Comparison of ENCODE assay signal across 18 cellular contexts in the genomic region with DNA sequence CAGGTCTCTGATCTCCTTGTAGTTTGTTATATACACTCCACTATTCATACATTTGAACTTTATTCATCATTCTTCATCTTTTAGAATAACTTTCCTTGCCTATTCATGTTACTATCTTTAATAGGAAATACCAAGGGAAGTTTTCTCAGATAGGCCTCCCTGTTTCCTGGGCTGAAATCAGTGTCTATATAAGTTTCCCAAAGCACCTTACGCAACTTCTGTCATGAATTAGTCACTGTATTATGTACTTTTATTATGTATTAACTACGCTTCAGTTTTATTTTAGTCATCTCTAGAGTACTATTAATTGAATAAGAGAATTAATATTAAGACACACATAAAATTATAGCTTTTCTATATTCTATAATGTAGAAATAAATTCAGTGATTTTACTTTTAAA.
DNase-seq lines count a peak whose midpoint lies in the region; TF ChIP-seq lines count a peak whose summit lies in the region.
"Had no signal": no experiment of that assay in that cellular context is flagged by ENCODE, and none has a peak within 500 bp of the region (broad histone marks: within the 10 kb centered on the region; RNA-seq: fewer than 3 reads in every experiment).

No MANE protein-coding gene starts in this region.

- H3K4me1 ChIP-seq in mammary epithelial cell (ENCODE audit: insufficient read depth, low read length) = no peaks in the 10 kb centered on the region
- no peaks in the 10 kb centered on the region for H3K4me1 ChIP-seq in CD8-positive, alpha-beta memory T cell (ENCODE audit: insufficient read depth, low read length)
- H3K4me1 ChIP-seq: SJSA1 had no signal

- H3K27me3 ChIP-seq in mammary epithelial cell (ENCODE audit: insufficient read depth, low read length) = no peaks in the 10 kb centered on the region
- no peaks in the 10 kb centered on the region for H3K27me3 ChIP-seq in SU-DHL-6 (ENCODE audit: low read length)
- no peaks in the 10 kb centered on the region for H3K27me3 ChIP-seq in CD8-positive, alpha-beta memory T cell (ENCODE audit: insufficient read depth, low read length, poor library complexity, severe bottlenecking)
- H3K27me3 ChIP-seq: SJSA1 had no signal

- CTCF ChIA-PET in MCF 10A (lab: Yijun Ruan, JAX) = interaction anchor here (0.5 to 0.9 kb wide), 2 partner anchors 43 to 512 kb away, joined by 3 to 5 read pairs; no protein-coding TSS in a partner anchor
- CTCF ChIA-PET in mammary epithelial cell (lab: Charles Lee; ENCODE audit: low non-redundant PET) = no interaction called here
- CTCF ChIA-PET in CD8-positive, alpha-beta memory T cell (lab: Charles Lee) = no interaction called here

- no peaks in the 10 kb centered on the region for H4K20me1 ChIP-seq in mammary epithelial cell (ENCODE audit: insufficient read depth, low read length)
- H4K20me1 ChIP-seq in SU-DHL-6 (ENCODE audit: low read depth, low read length) = no peaks in the 10 kb centered on the region

- H3K9me3 ChIP-seq in mammary epithelial cell (replicated peaks; ENCODE audit: insufficient read depth, low read length) (no peaks in the 10 kb centered on the region), SU-DHL-6 (ENCODE audit: insufficient read depth, low read length) (no peaks in the 10 kb centered on the region)
- no peaks in the 10 kb centered on the region for H3K9me3 ChIP-seq in CD8-positive, alpha-beta memory T cell (ENCODE audit: low read length)
- H3K9me3 ChIP-seq: SJSA1 had no signal

- H3K27ac Mint-ChIP-seq in MCF 10A (ENCODE audit: low read depth, unreplicated experiment) = no peak overlapping the region
- no peak overlapping the region for H3K27ac Mint-ChIP-seq in CD8-positive, alpha-beta memory T cell
- H3K27ac Mint-ChIP-seq: B cell had no signal

- peak; percentile 63 for DNase-seq in MCF 10A (ENCODE audit: unreplicated experiment)
- no peak for DNase-seq in mammary epithelial cell
- DNase-seq in fibroblast of pulmonary artery (ENCODE audit: low read depth) = peak; percentile 90
- no peak for DNase-seq in NCI-H1092 treated with DMSO at 0.1 percent for 48 hours (lab: John Stamatoyannopoulos, UW)
- DNase-seq in NCI-H1694 treated with DMSO at 0.1 percent for 48 hours (lab: John Stamatoyannopoulos, UW) = no peak
- DNase-seq in dermis blood vessel endothelial cell = no peak
- no peak for DNase-seq in CD8-positive, alpha-beta memory T cell
- DNase-seq: COR-L47, KG1, MV-4-11, NCI-H1417, NCI-H1930, NCI-H345, NCI-H524 treated with DMSO at 0.1 percent for 48 hours had no signal

- no peaks in the 10 kb centered on the region for H3K9me2 ChIP-seq in SU-DHL-6 (replicated peaks; ENCODE audit: insufficient read depth, low read length)

- POLR2A ChIA-PET in MCF 10A (lab: Yijun Ruan, JAX) = interaction anchor here (0.6 kb wide), 1 partner anchor 30 kb away, joined by 3 read pairs; no protein-coding TSS in a partner anchor
- POLR2A ChIA-PET in CD8-positive, alpha-beta memory T cell (lab: Charles Lee) = no interaction called here

- H2AFZ ChIP-seq in mammary epithelial cell (ENCODE audit: low read depth, low read length) (no peak overlapping the region), SU-DHL-6 (ENCODE audit: low read depth, low read length, severe bottlenecking) (peak overlapping the region; percentile 68)

- H3K4me3 ChIP-seq in mammary epithelial cell (replicated peaks in 1 of 3; ENCODE audit: insufficient read depth in 1 of 3, low read depth in 2 of 3, low read length in 3 of 3) (no peak overlapping the region), SU-DHL-6 (ENCODE audit: insufficient read depth, low read length, poor library complexity, severe bottlenecking) (no peak overlapping the region), fibroblast of pulmonary artery (replicated peaks; ENCODE audit: low read depth, low read length) (no peak overlapping the region)
- H3K4me3 ChIP-seq in CD8-positive, alpha-beta memory T cell (ENCODE audit: low read length) = no peak overlapping the region
- H3K4me3 ChIP-seq: SJSA1 had no signal

- H3K27ac ChIP-seq in mammary epithelial cell (ENCODE audit: insufficient read depth, low read depth, low read length) = no peak overlapping the region
- no peak overlapping the region for H3K27ac ChIP-seq in SU-DHL-6 (ENCODE audit: low read depth, low read length)
- H3K27ac ChIP-seq in CD8-positive, alpha-beta memory T cell (ENCODE audit: low read depth, low read length) = no peak overlapping the region
- H3K27ac ChIP-seq: 22Rv1, SJSA1 had no signal

- in situ Hi-C loops in mammary epithelial cell (cut with MboI; ENCODE audit: low sequenced_read_pairs in 2 of 2) = no loop called here

- H3K9me3 Mint-ChIP-seq in MCF 10A (ENCODE audit: unreplicated experiment) = no peaks in the 10 kb centered on the region
- H3K9me3 Mint-ChIP-seq in CD8-positive, alpha-beta memory T cell = peaks cover 0 to 12% (median 6%) of the 10 kb centered on the region in 5 donors

- dilution Hi-C loops in mammary epithelial cell (cut with HindIII; ENCODE audit: low sequenced_read_pairs) = no loop called here

- no peak overlapping the region for H3K4me3 Mint-ChIP-seq in MCF 10A (ENCODE audit: unreplicated experiment)
- H3K4me3 Mint-ChIP-seq in CD8-positive, alpha-beta memory T cell = no peak overlapping the region
- H3K4me3 Mint-ChIP-seq: B cell had no signal

- no TSS peak for BruUV-seq in MCF 10A (replicated peaks; lab: Mats Ljungman, UMichigan)
- no TSS peak for BruUV-seq in mammary epithelial cell (replicated peaks; lab: Mats Ljungman, UMichigan)

- no peaks in the 10 kb centered on the region for H3F3A ChIP-seq in SU-DHL-6 (ENCODE audit: insufficient read depth)

- H3K4me2 ChIP-seq in mammary epithelial cell (ENCODE audit: insufficient read depth, low read depth, low read length) (no peak overlapping the region), SU-DHL-6 (ENCODE audit: low read depth, low read length, poor library complexity, severe bottlenecking) (no peak overlapping the region)

- 65% methylated on average over 2 of the region's 2 CpGs for WGBS in mammary epithelial cell (ENCODE audit: low coverage, missing lambda C conversion rate)

- H3K36me3 ChIP-seq in mammary epithelial cell (ENCODE audit: insufficient read depth, low read length) (no peaks in the 10 kb centered on the region), SU-DHL-6 (ENCODE audit: low read length) (no peaks in the 10 kb centered on the region)
- H3K36me3 ChIP-seq in CD8-positive, alpha-beta memory T cell (ENCODE audit: insufficient read depth, low read length) = no peaks in the 10 kb centered on the region
- H3K36me3 ChIP-seq: SJSA1 had no signal

- H3K9ac ChIP-seq in mammary epithelial cell (ENCODE audit: insufficient read depth, low read length) (no peak overlapping the region), SU-DHL-6 (ENCODE audit: low read length) (no peak overlapping the region)

- intact Hi-C loops in MCF 10A (cut with micrococcal nuclease) = loop anchor here (1.0 kb wide), 1 partner anchor 35 kb away; no protein-coding TSS in a partner anchor
- intact Hi-C loops in mammary epithelial cell (cut with micrococcal nuclease) = no loop called here

- H3K4me1 Mint-ChIP-seq in MCF 10A (ENCODE audit: insufficient read depth, unreplicated experiment) = peaks cover 9% of the 10 kb centered on the region
- no peaks in the 10 kb centered on the region for H3K4me1 Mint-ChIP-seq in CD8-positive, alpha-beta memory T cell
- H3K4me1 Mint-ChIP-seq: B cell had no signal

- H3K36me3 Mint-ChIP-seq in MCF 10A (ENCODE audit: insufficient read depth, unreplicated experiment) = no peaks in the 10 kb centered on the region
- no peaks in the 10 kb centered on the region for H3K36me3 Mint-ChIP-seq in CD8-positive, alpha-beta memory T cell

- no peaks in the 10 kb centered on the region for H3K27me3 Mint-ChIP-seq in MCF 10A (ENCODE audit: insufficient read depth, unreplicated experiment)
- no peaks in the 10 kb centered on the region for H3K27me3 Mint-ChIP-seq in CD8-positive, alpha-beta memory T cell
- H3K27me3 Mint-ChIP-seq: B cell had no signal

- H3K79me2 ChIP-seq in mammary epithelial cell (ENCODE audit: insufficient read depth, low read length) (no peaks in the 10 kb centered on the region), SU-DHL-6 (ENCODE audit: insufficient read depth, low read length) (no peaks in the 10 kb centered on the region)

- TF ChIP-seq CTCF in MCF 10A (IDR thresholded peaks at IDR 0.05; ENCODE audit: unreplicated experiment) (no peak), mammary epithelial cell (conservative IDR thresholded peaks at IDR 0.05 in 1 of 2, IDR thresholded peaks at IDR 0.05 in 1 of 2; ENCODE audit: extremely low read depth in 1 of 2, insufficient read depth in 1 of 2, low read depth in 1 of 2, low read length in 2 of 2) (no peak), SU-DHL-6 (IDR thresholded peaks at IDR 0.05; ENCODE audit: insufficient read depth, low read length, poor library complexity, severe bottlenecking) (no peak), fibroblast of pulmonary artery (IDR thresholded peaks at IDR 0.05; ENCODE audit: low read length, missing control alignments) (no peak)

Comparison
In these comparisons a context has a peak if more than half of its experiments do, and no peak if none do; other contexts are left out.
1. DNase-seq: peak in MCF 10A (single experiment) and fibroblast of pulmonary artery (single experiment); none in mammary epithelial cell (single experiment), NCI-H1092 treated with DMSO at 0.1 percent for 48 hours (single experiment), NCI-H1694 treated with DMSO at 0.1 percent for 48 hours (single experiment), dermis blood vessel endothelial cell (single experiment) and CD8-positive, alpha-beta memory T cell (0 of 5).